32 cellular contexts compared by ENCODE assay signal in genomic region chr5:18043344-18043743, GRCh38.
DNase-seq lines count a peak whose midpoint lies in the region; ATAC-seq, FAIRE-seq and TF ChIP-seq lines count a peak whose summit lies in the region.
"Had no signal": no experiment of that assay in that cellular context is flagged by ENCODE, and none has a peak within 500 bp of the region (broad histone marks: within the 10 kb centered on the region; RNA-seq: fewer than 3 reads in every experiment).

No MANE protein-coding gene starts in this region.

- H3K36me3 ChIP-seq in breast epithelium (no peaks in the 10 kb centered on the region), bronchial epithelial cell (ENCODE audit: control insufficient read depth, insufficient read depth, low read length) (no peaks in the 10 kb centered on the region), lower lobe of right lung (no peaks in the 10 kb centered on the region)
- H3K36me3 ChIP-seq: BLaER1 treated with 17β-estradiol and CSF1 and Interleukin-3, amounts not matched to agents 10 nM and 100 nM; vagina had no signal

- DNase-seq in MCF 10A (ENCODE audit: unreplicated experiment), result peak; percentile 23
- no peak for DNase-seq in breast epithelium (ENCODE audit: low spot score in 2 of 2)
- DNase-seq in NCI-H748 treated with DMSO at 0.1 percent for 48 hours (lab: John Stamatoyannopoulos, UW), result peak; percentile 58
- peak; percentile 66 for DNase-seq in bronchial epithelial cell (ENCODE audit: low read depth)
- DNase-seq in lower lobe of right lung, result no peak
- DNase-seq in left lobe of liver (ENCODE audit: low spot score), result no peak
- DNase-seq in SW 1271 (lab: John Stamatoyannopoulos, UW), result no peak
- no peak for DNase-seq in coronary artery (ENCODE audit: low spot score)
- DNase-seq: activated CD4-positive, alpha-beta T cell treated with anti-CD3 and anti-CD28 coated beads, Interleukin-2, amount 10 ng/mL, durations not matched to agents 7 days and 5 days; activated CD8-positive, alpha-beta memory T cell treated with anti-CD3 and anti-CD28 coated beads, Interleukin-2, amount 10 ng/mL, durations not matched to agents 7 days and 5 days; activated naive CD4-positive, alpha-beta T cell treated with anti-CD3 and anti-CD28 coated beads, Interleukin-2, amount 50 U/mL, for 16 hours; activated T-cell treated with anti-CD3 and anti-CD28 coated beads, Interleukin-2, amount 50 U/mL, for 72 hours; COR-L47; DMS79 treated with DMSO at 0.1 percent for 48 hours; hypothalamus; islet precursor cell; KBM-7; NCI-H187 treated with DMSO at 0.1 percent for 48 hours; NCI-H226; posterior cingulate gyrus; stimulated activated CD4-positive, alpha-beta T cell treated with anti-CD3 and anti-CD28 coated beads, Interleukin-4, amount 100 ng/mL, for 4 hours; stimulated activated naive CD4-positive, alpha-beta T cell; T-helper 2 cell; testis had no signal

- intact Hi-C loops in MCF 10A (cut with micrococcal nuclease) (loop anchor here (2.0 kb wide), 1 partner anchor 827 kb away; the partner anchor contains the start of gene BASP1), breast epithelium (cut with DNase I; ENCODE audit: low total_unique reads) (no loop called here), lower lobe of right lung (cut with DNase I) (no loop called here)

- no peak for ATAC-seq in lower lobe of right lung
- ATAC-seq in left lobe of liver, result no peak
- ATAC-seq: activated CD8-positive, alpha-beta memory T cell treated with anti-CD3 and anti-CD28 coated beads, Interleukin-2, amount 10 ng/mL, durations not matched to agents 7 days and 5 days; activated T-cell treated with anti-CD3 and anti-CD28 coated beads, Interleukin-2, amount 50 U/mL, for 72 hours; GM12878; sciatic nerve had no signal

- no peak overlapping the region for H3K4me3 Mint-ChIP-seq in MCF 10A (ENCODE audit: unreplicated experiment)
- H3K4me3 Mint-ChIP-seq: activated CD4-positive, alpha-beta T cell treated with anti-CD3 and anti-CD28 coated beads, Interleukin-2, amount 10 ng/mL, durations not matched to agents 7 days and 5 days; activated CD8-positive, alpha-beta memory T cell treated with anti-CD3 and anti-CD28 coated beads, Interleukin-2, amount 10 ng/mL, durations not matched to agents 7 days and 5 days; activated T-cell treated with anti-CD3 and anti-CD28 coated beads, Interleukin-2, amount 50 U/mL, for 72 hours; dendritic cell treated with granulocyte-macrophage colony-stimulating factor and Interleukin-4, amounts not matched to agents 40 ng/mL and 50 ng/mL, for 4 days; neural crest cell had no signal

- TF ChIP-seq CTCF in MCF 10A (IDR thresholded peaks at IDR 0.05; ENCODE audit: unreplicated experiment) (no peak), breast epithelium (IDR thresholded peaks at IDR 0.05) (no peak), bronchial epithelial cell (IDR thresholded peaks at IDR 0.05; ENCODE audit: insufficient read depth, low read length, severe bottlenecking) (peak; percentile 32), lower lobe of right lung (IDR thresholded peaks at IDR 0.05) (no peak), coronary artery (IDR thresholded peaks at IDR 0.05) (no peak)

- H3K9me3 ChIP-seq in breast epithelium (no peaks in the 10 kb centered on the region), lower lobe of right lung (no peaks in the 10 kb centered on the region)
- H3K9me3 ChIP-seq: BLaER1 treated with 17β-estradiol and CSF1 and Interleukin-3, amounts not matched to agents 10 nM and 100 nM; testis; vagina had no signal

- no peaks in the 10 kb centered on the region for H3K4me1 ChIP-seq in breast epithelium
- no peaks in the 10 kb centered on the region for H3K4me1 ChIP-seq in lower lobe of right lung
- H3K4me1 ChIP-seq: testis, vagina had no signal

- H3K27me3 ChIP-seq in breast epithelium (no peaks in the 10 kb centered on the region), bronchial epithelial cell (ENCODE audit: control insufficient read depth, insufficient read depth, low read length) (no peaks in the 10 kb centered on the region), lower lobe of right lung (ENCODE audit: low read depth) (no peaks in the 10 kb centered on the region)
- H3K27me3 ChIP-seq: BLaER1 treated with 17β-estradiol and CSF1 and Interleukin-3, amounts not matched to agents 10 nM and 100 nM; testis; vagina had no signal

- H3K9me3 Mint-ChIP-seq in MCF 10A (ENCODE audit: unreplicated experiment), result no peaks in the 10 kb centered on the region
- H3K9me3 Mint-ChIP-seq: dendritic cell treated with granulocyte-macrophage colony-stimulating factor and Interleukin-4, amounts not matched to agents 40 ng/mL and 50 ng/mL, for 4 days had no signal

- no TSS peak for BruUV-seq in MCF 10A (replicated peaks; lab: Mats Ljungman, UMichigan)

- no peak overlapping the region for H3K27ac Mint-ChIP-seq in MCF 10A (ENCODE audit: low read depth, unreplicated experiment)
- H3K27ac Mint-ChIP-seq: activated CD4-positive, alpha-beta T cell treated with anti-CD3 and anti-CD28 coated beads, Interleukin-2, amount 10 ng/mL, durations not matched to agents 7 days and 5 days; activated CD8-positive, alpha-beta memory T cell treated with anti-CD3 and anti-CD28 coated beads, Interleukin-2, amount 10 ng/mL, durations not matched to agents 7 days and 5 days; activated T-cell treated with anti-CD3 and anti-CD28 coated beads, Interleukin-2, amount 50 U/mL, for 72 hours; dendritic cell treated with granulocyte-macrophage colony-stimulating factor and Interleukin-4, amounts not matched to agents 40 ng/mL and 50 ng/mL, for 4 days had no signal

- no peaks in the 10 kb centered on the region for H3K4me1 Mint-ChIP-seq in MCF 10A (ENCODE audit: insufficient read depth, unreplicated experiment)
- H3K4me1 Mint-ChIP-seq: activated CD4-positive, alpha-beta T cell treated with anti-CD3 and anti-CD28 coated beads, Interleukin-2, amount 10 ng/mL, durations not matched to agents 7 days and 5 days; activated CD8-positive, alpha-beta memory T cell treated with anti-CD3 and anti-CD28 coated beads, Interleukin-2, amount 10 ng/mL, durations not matched to agents 7 days and 5 days; neural crest cell had no signal

- no peak overlapping the region for H3K4me3 ChIP-seq in breast epithelium
- H3K4me3 ChIP-seq in bronchial epithelial cell (ENCODE audit: low read depth, low read length), result no peak overlapping the region
- H3K4me3 ChIP-seq in lower lobe of right lung, result no peak overlapping the region
- H3K4me3 ChIP-seq in coronary artery, result no peak overlapping the region
- H3K4me3 ChIP-seq: BLaER1 treated with 17β-estradiol and CSF1 and Interleukin-3, amounts not matched to agents 10 nM and 100 nM; GM12878; lung; SK-N-MC; testis; vagina had no signal

- no peak overlapping the region for H3K27ac ChIP-seq in breast epithelium
- no peak overlapping the region for H3K27ac ChIP-seq in lower lobe of right lung
- no peak overlapping the region for H3K27ac ChIP-seq in coronary artery
- H3K27ac ChIP-seq: BLaER1 treated with 17β-estradiol and CSF1 and Interleukin-3, amounts not matched to agents 10 nM and 100 nM; SK-N-MC; testis; vagina had no signal

- H3K27me3 Mint-ChIP-seq in MCF 10A (ENCODE audit: insufficient read depth, unreplicated experiment), result no peaks in the 10 kb centered on the region
- H3K27me3 Mint-ChIP-seq: activated CD4-positive, alpha-beta T cell treated with anti-CD3 and anti-CD28 coated beads, Interleukin-2, amount 10 ng/mL, durations not matched to agents 7 days and 5 days; activated CD8-positive, alpha-beta memory T cell treated with anti-CD3 and anti-CD28 coated beads, Interleukin-2, amount 10 ng/mL, durations not matched to agents 7 days and 5 days; dendritic cell treated with granulocyte-macrophage colony-stimulating factor and Interleukin-4, amounts not matched to agents 40 ng/mL and 50 ng/mL, for 4 days had no signal

- POLR2A ChIA-PET in MCF 10A (lab: Yijun Ruan, JAX), result no interaction called here

- no peaks in the 10 kb centered on the region for H3K36me3 Mint-ChIP-seq in MCF 10A (ENCODE audit: insufficient read depth, unreplicated experiment)
- H3K36me3 Mint-ChIP-seq: activated CD8-positive, alpha-beta memory T cell treated with anti-CD3 and anti-CD28 coated beads, Interleukin-2, amount 10 ng/mL, durations not matched to agents 7 days and 5 days had no signal

- CTCF ChIA-PET in MCF 10A (lab: Yijun Ruan, JAX), result no interaction called here

- TF ChIP-seq POLR2A in breast epithelium (IDR thresholded peaks at IDR 0.05), result no peak

- FAIRE-seq in bronchial epithelial cell (lab: Jason Lieb, UNC), result no peak
- FAIRE-seq: GM12878 had no signal

Comparison
In these comparisons a context has a peak if more than half of its experiments do, and no peak if none do; other contexts are left out.
1. DNase-seq: peak in MCF 10A (single experiment), NCI-H748 treated with DMSO at 0.1 percent for 48 hours (single experiment) and bronchial epithelial cell (single experiment); none in breast epithelium (0 of 2), lower lobe of right lung (single experiment), left lobe of liver (single experiment), SW 1271 (0 of 2) and coronary artery (single experiment).